29 cellular contexts compared by ENCODE assay signal in the genomic region with DNA sequence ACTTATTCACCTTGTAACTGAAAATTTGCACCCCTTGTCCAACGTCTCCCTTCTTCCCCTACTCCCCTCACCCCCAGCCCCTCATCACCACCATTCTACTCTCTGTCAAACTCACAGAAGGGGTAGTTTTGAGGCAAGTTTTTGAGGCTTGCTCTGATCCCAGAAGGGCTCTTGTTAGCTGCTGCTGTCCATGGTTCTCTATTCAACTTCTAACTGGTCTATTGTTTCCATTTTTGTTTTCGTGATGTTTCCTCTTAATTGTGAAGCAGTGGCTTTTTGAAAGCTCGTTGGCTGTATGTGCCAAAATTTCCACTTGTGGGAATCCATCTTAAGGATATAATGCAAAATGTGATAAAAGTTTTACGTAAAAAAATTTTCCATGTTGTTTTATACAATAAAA.
"Had no signal": no experiment of that assay in that cellular context is flagged by ENCODE, and none has a peak within 500 bp of the region (broad histone marks: within the 10 kb centered on the region; RNA-seq: fewer than 3 reads in every experiment).

No MANE protein-coding gene starts in this region.

- ATAC-seq: left cardiac atrium; left lobe of liver; left ventricle myocardium superior; lower lobe of right lung; naive thymus-derived CD8-positive, alpha-beta T cell; sciatic nerve; stimulated activated naive B cell treated with anti-CD40 and anti-IgM and Interleukin-4, amounts not matched to agents 10 μg/mL and 1 μg/mL and 100 μg/mL, for 72 hours; stimulated activated naive CD8-positive, alpha-beta T cell treated with anti-CD3 and anti-CD28 coated beads, Interleukin-15, Interleukin-2, amounts not matched to agents 100 U/mL and 50 U/mL, for 24 hours had no signal

- H3K36me3 ChIP-seq: lower lobe of right lung, ovary, right atrium auricular region, stomach, thyroid gland, transverse colon, upper lobe of left lung, vagina had no signal

- H3K9me3 ChIP-seq: ovary, testis, thyroid gland, transverse colon, vagina had no signal

- DNase-seq: hippocampal formation; kidney glomerular epithelial cell; left cardiac atrium; left ventricle myocardium superior; lower lobe of right lung; mammary epithelial cell; mesenchymal stem cell; naive thymus-derived CD8-positive, alpha-beta T cell; ovary; stimulated activated CD4-positive, alpha-beta T cell treated with anti-CD3 and anti-CD28 coated beads, Interleukin-12 subunit alpha, Interleukin-12 subunit beta, amount 100 ng/mL, for 4 hours; stimulated activated CD4-positive, alpha-beta T cell treated with anti-CD3 and anti-CD28 coated beads, Interleukin-15, amount 100 ng/mL, for 24 hours; stimulated activated CD4-positive, alpha-beta T cell treated with anti-CD3 and anti-CD28 coated beads, Interleukin-2, amount 100 ng/mL, for 24 hours; stimulated activated CD4-positive, alpha-beta T cell treated with anti-CD3 and anti-CD28 coated beads, Interleukin-4, amount 100 ng/mL, for 1 hour; stimulated activated naive B cell treated with anti-CD40 and anti-IgM and Interleukin-4, amounts not matched to agents 10 μg/mL and 1 μg/mL and 100 μg/mL, for 72 hours; stimulated activated naive CD8-positive, alpha-beta T cell treated with anti-CD3 and anti-CD28 coated beads, Interleukin-15, Interleukin-2, amounts not matched to agents 100 U/mL and 50 U/mL, for 24 hours; stomach; testis; thyroid gland; transverse colon; upper lobe of left lung had no signal

- FAIRE-seq: keratinocyte had no signal

- H3K4me3 Mint-ChIP-seq: naive thymus-derived CD8-positive, alpha-beta T cell; nephron; neural crest cell; stimulated activated naive B cell treated with anti-CD40 and anti-IgM and Interleukin-4, amounts not matched to agents 10 μg/mL and 1 μg/mL and 100 μg/mL, for 72 hours had no signal

- H3K27me3 ChIP-seq: ovary, right atrium auricular region, stomach, testis, thyroid gland, transverse colon, upper lobe of left lung, vagina had no signal

- H3K4me3 ChIP-seq: lower lobe of right lung, ovary, right atrium auricular region, skin epidermis, stomach, testis, thyroid gland, transverse colon, upper lobe of left lung, vagina had no signal

- H3K27me3 Mint-ChIP-seq: progenitor cell of endocrine pancreas; stimulated activated naive B cell treated with anti-CD40 and anti-IgM and Interleukin-4, amounts not matched to agents 10 μg/mL and 1 μg/mL and 100 μg/mL, for 72 hours had no signal

- H3K4me1 Mint-ChIP-seq: naive thymus-derived CD8-positive, alpha-beta T cell; nephron; neural crest cell; stimulated activated naive B cell treated with anti-CD40 and anti-IgM and Interleukin-4, amounts not matched to agents 10 μg/mL and 1 μg/mL and 100 μg/mL, for 72 hours had no signal

- H3K4me1 ChIP-seq: lower lobe of right lung, right atrium auricular region, stomach, testis, thyroid gland, transverse colon, upper lobe of left lung, vagina had no signal

- H3K27ac Mint-ChIP-seq: naive thymus-derived CD8-positive, alpha-beta T cell; nephron; progenitor cell of endocrine pancreas; stimulated activated naive B cell treated with anti-CD40 and anti-IgM and Interleukin-4, amounts not matched to agents 10 μg/mL and 1 μg/mL and 100 μg/mL, for 72 hours had no signal

- H3K27ac ChIP-seq: lower lobe of right lung, ovary, right atrium auricular region, skin epidermis, stomach, testis, thyroid gland, transverse colon, upper lobe of left lung, vagina had no signal
